Comparison of ENCODE assay signal across 11 cellular contexts in the genomic region with DNA sequence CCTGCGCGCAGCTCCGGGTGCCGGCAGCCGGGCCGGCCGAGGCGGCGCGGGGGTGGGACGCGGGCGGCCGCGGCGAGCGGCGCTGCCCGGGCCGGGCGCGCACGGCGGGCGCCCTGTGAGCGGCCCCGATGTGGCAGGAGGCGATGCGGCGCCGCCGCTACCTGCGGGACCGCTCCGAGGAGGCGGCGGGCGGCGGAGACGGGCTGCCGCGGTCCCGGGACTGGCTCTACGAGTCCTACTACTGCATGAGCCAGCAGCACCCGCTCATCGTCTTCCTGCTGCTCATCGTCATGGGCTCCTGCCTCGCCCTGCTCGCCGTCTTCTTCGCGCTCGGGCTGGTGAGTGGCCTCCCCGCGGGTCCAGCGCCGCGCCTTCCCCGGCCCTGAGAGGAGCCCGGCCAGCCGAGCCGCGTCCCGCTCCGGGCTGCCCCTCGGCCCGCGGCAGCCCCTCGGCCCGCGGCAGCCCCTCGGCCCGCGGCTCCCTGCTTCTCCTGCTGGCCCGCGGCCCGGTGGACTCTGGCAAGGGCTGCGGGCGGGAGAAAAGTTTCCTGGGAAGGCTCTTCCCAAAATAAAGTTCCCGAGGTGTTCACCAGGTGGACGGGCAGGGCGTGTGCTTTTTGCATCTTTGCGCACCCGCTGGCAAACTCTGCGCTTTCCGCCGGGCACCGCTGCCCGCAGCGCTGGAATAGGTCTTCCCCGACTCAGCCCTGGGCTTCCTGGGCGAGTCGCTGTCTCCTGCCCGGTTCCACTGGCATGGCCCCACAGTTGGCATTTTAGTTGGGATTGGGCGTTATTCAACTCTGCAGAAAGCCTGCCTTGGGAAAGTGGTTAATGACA. TPM values are rescaled to one million over a fixed set of nuclear protein-coding genes. Genes with fewer than 3 reads are reported as not detected.
DNase-seq lines count a peak whose midpoint lies in the region; ATAC-seq, FAIRE-seq and TF ChIP-seq lines count a peak whose summit lies in the region.
"Had no signal": no experiment of that assay in that cellular context is flagged by ENCODE, and none has a peak within 500 bp of the region (broad histone marks: within the 10 kb centered on the region; RNA-seq: fewer than 3 reads in every experiment).

No MANE protein-coding gene starts in this region.

- H3K27me3 ChIP-seq in WERI-Rb-1 (ENCODE audit: insufficient read depth, low read depth, severe bottlenecking): no peaks in the 10 kb centered on the region
- H3K27me3 ChIP-seq in iPS-20b (ENCODE audit: insufficient read depth, low read length): peaks cover 25% of the 10 kb centered on the region
- H3K27me3 ChIP-seq in stomach: peaks cover 0 to 50% (median 16%) of the 10 kb centered on the region in 3 donors

- intact Hi-C loops in stomach (cut with DNase I; ENCODE audit: low total_unique reads): no loop called here
- intact Hi-C loops in natural killer cell (cut with micrococcal nuclease): no loop called here

- H3K4me1 Mint-ChIP-seq in natural killer cell: no peaks in the 10 kb centered on the region

- 0 to 2% (median 1%) methylated on average over 28 to 95 of the region's 95 CpGs for WGBS in stomach, 5 donors

- no peak for ATAC-seq in HG03196 (IDR thresholded peaks at IDR 0.05; ENCODE audit: unreplicated experiment)
- ATAC-seq in natural killer cell: no peak

- peaks cover 30 to 38% of the 10 kb centered on the region in 2 donors for H3K27me3 Mint-ChIP-seq in natural killer cell (ENCODE audit: low read depth in 2 of 2)

- no peaks in the 10 kb centered on the region for H3K36me3 Mint-ChIP-seq in natural killer cell
- H3K36me3 Mint-ChIP-seq: activated naive CD4-positive, alpha-beta T cell treated with anti-CD3 and anti-CD28 coated beads, Interleukin-2, amount 50 U/mL, for 72 hours had no signal

- H3K4me1 ChIP-seq in iPS-20b (ENCODE audit: insufficient read depth, low read length) (peaks cover 33% of the 10 kb centered on the region), stomach (peaks cover 7 to 37% (median 31%) of the 10 kb centered on the region in 4 donors)

- no peak overlapping the region for H3K27ac Mint-ChIP-seq in natural killer cell
- H3K27ac Mint-ChIP-seq: activated naive CD4-positive, alpha-beta T cell treated with anti-CD3 and anti-CD28 coated beads, Interleukin-2, amount 50 U/mL, for 72 hours had no signal

- no peaks in the 10 kb centered on the region for H3K9me3 Mint-ChIP-seq in natural killer cell
- H3K9me3 Mint-ChIP-seq: activated naive CD4-positive, alpha-beta T cell treated with anti-CD3 and anti-CD28 coated beads, Interleukin-2, amount 50 U/mL, for 72 hours had no signal

- H3K4me3 ChIP-seq in WERI-Rb-1 (ENCODE audit: low read depth, low read length): peak overlapping the region; percentile 92
- H3K4me3 ChIP-seq in iPS-20b (ENCODE audit: low read length): peak overlapping the region; percentile 87
- H3K4me3 ChIP-seq in stomach: peak overlapping the region; percentile 56 to 72 (median 61)

- no peak for FAIRE-seq in H54 (lab: Jason Lieb, UNC)

- TF ChIP-seq CTCF in WERI-Rb-1 (IDR thresholded peaks at IDR 0.05; ENCODE audit: low read depth, low read length) (0 out of 2 replicates have a peak, but pooled peaks have one; percentile 5), stomach (IDR thresholded peaks at IDR 0.05) (no peak), natural killer cell (IDR thresholded peaks at IDR 0.05) (no peak)

- TF ChIP-seq POLR2A in stomach (IDR thresholded peaks at IDR 0.05) (no peak), H54 (IDR thresholded peaks at IDR 0.05; ENCODE audit: low read depth, low read length) (no peak)

- H3K9ac ChIP-seq in iPS-20b (ENCODE audit: low read depth, low read length): peak overlapping the region; percentile 73; the same call in 1 of the 2 replicates

- no peaks in the 10 kb centered on the region for H3K9me3 ChIP-seq in WERI-Rb-1 (ENCODE audit: severe bottlenecking)
- H3K9me3 ChIP-seq in iPS-20b (ENCODE audit: insufficient read depth, low read depth, low read length): no peaks in the 10 kb centered on the region
- H3K9me3 ChIP-seq in stomach: no peaks in the 10 kb centered on the region

- no peak overlapping the region for H3K4me3 Mint-ChIP-seq in natural killer cell

- H3K36me3 ChIP-seq in WERI-Rb-1 (no peaks in the 10 kb centered on the region; the same call in 1 of the 2 replicates), iPS-20b (ENCODE audit: insufficient read depth, low read depth, low read length) (no peaks in the 10 kb centered on the region), stomach (no peaks in the 10 kb centered on the region)

- no peak for TF ChIP-seq EP300 in stomach (IDR thresholded peaks at IDR 0.05)

- peak; percentile 47 for DNase-seq in NCI-H2196 (lab: John Stamatoyannopoulos, UW; ENCODE audit: unreplicated experiment)
- no peak for DNase-seq in NCI-H2196 treated with DMSO at 0.1 percent for 48 hours (lab: John Stamatoyannopoulos, UW; ENCODE audit: unreplicated experiment)
- no peak for DNase-seq in WERI-Rb-1
- DNase-seq in stomach: no peak
- no peak for DNase-seq in H54 (ENCODE audit: insufficient read length, low spot score)
- DNase-seq in natural killer cell: no peak
- DNase-seq: NCI-H774 had no signal

- H3K27ac ChIP-seq in WERI-Rb-1: peak overlapping the region; percentile 79
- H3K27ac ChIP-seq in iPS-20b (ENCODE audit: low read length): no peak overlapping the region
- peak overlapping the region in 2 of 5 donors; percentile 71 to 81 for H3K27ac ChIP-seq in stomach

RNA-seq across cellular contexts. Expression of gene ADCY2, which starts 0.4 kb away (rescaled TPM):
- total RNA-seq in stomach (1 to 10 TPM in 3 of 5 donors, under 1 TPM in 2; 0.29 to 7.5 (median 1.2) TPM), natural killer cell (not detected)
- 1 to 10 TPM in 1 of 3 donors, under 1 TPM in 2; 0.68 to 3.1 (median 0.98) TPM for polyA plus RNA-seq in stomach
- total RNA-seq: activated naive CD4-positive, alpha-beta T cell treated with anti-CD3 and anti-CD28 coated beads, Interleukin-2, amount 50 U/mL, for 72 hours; pulmonary artery endothelial cell had no signal
